ENCODE assay signal across 1 cellular context in the genomic region with DNA sequence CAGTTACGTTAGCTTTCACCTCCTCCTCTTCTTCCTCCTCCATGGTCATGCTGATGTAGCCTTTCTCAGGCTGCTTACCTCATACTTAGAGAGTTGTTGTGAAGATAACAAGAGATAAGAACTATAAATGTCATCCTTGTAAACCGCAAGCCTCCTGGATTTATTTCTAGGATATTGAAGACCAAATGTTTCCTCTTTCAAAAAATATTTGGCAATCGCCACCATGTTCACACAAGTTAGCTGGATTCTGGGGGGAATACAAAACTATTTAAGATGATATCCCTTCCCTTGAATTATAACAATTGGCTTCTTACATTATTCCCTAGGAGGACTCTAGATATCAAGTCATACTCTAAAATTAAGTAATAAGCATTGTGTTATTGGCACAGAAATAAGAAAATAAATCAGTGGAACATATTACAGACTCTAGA.
A peak's percentile ranks its signal among the peaks of the same experiment; 100 is the strongest.
TF ChIP-seq lines count a peak whose summit lies in the region.

No MANE protein-coding gene starts in this region.

TF ChIP-seq in HEK293, 187 proteins besides CTCF, POLR2A, EP300 and RAD21 (continued from another document and continues in another):
- TF ChIP-seq, protein P1, sequence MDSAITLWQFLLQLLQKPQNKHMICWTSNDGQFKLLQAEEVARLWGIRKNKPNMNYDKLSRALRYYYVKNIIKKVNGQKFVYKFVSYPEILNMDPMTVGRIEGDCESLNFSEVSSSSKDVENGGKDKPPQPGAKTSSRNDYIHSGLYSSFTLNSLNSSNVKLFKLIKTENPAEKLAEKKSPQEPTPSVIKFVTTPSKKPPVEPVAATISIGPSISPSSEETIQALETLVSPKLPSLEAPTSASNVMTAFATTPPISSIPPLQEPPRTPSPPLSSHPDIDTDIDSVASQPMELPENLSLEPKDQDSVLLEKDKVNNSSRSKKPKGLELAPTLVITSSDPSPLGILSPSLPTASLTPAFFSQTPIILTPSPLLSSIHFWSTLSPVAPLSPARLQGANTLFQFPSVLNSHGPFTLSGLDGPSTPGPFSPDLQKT (IDR thresholded peaks at IDR 0.05; ENCODE audit: borderline replicate concordance, low read depth, low read length), result no peak
- no peak for TF ChIP-seq ZBTB44 (tag by site-specific recombination; IDR thresholded peaks at IDR 0.05)
- TF ChIP-seq ZNF843 (tag by site-specific recombination; IDR thresholded peaks at IDR 0.05), result peak; percentile 92
- TF ChIP-seq KLF7 (tag by site-specific recombination; IDR thresholded peaks at IDR 0.05; ENCODE audit: borderline replicate concordance), result no peak
- no peak for TF ChIP-seq ZNF610 (tag by site-specific recombination; IDR thresholded peaks at IDR 0.05; ENCODE audit: borderline replicate concordance)
- TF ChIP-seq, protein P2, sequence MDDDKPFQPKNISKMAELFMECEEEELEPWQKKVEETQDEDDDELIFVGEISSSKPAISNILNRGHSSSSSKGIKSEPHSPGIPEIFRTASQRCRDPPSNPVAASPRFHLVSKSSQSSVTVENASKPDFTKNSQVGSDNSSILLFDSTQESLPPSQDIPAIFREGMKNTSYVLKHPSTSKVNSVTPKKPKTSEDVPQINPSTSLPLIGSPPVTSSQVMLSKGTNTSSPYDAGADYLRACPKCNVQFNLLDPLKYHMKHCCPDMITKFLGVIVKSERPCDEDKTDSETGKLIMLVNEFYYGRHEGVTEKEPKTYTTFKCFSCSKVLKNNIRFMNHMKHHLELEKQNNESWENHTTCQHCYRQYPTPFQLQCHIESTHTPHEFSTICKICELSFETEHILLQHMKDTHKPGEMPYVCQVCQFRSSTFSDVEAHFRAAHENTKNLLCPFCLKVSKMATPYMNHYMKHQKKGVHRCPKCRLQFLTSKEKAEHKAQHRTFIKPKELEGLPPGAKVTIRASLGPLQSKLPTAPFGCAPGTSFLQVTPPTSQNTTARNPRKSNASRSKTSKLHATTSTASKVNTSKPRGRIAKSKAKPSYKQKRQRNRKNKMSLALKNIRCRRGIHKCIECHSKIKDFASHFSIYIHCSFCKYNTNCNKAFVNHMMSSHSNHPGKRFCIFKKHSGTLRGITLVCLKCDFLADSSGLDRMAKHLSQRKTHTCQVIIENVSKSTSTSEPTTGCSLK (tag by site-specific recombination; IDR thresholded peaks at IDR 0.05), result no peak
- no peak for TF ChIP-seq HOXC10 (CRISPR knock-in tag; IDR thresholded peaks at IDR 0.05)
- TF ChIP-seq ZNF530 (tag by site-specific recombination; IDR thresholded peaks at IDR 0.05; ENCODE audit: low read depth), result no peak
- TF ChIP-seq, protein P3, sequence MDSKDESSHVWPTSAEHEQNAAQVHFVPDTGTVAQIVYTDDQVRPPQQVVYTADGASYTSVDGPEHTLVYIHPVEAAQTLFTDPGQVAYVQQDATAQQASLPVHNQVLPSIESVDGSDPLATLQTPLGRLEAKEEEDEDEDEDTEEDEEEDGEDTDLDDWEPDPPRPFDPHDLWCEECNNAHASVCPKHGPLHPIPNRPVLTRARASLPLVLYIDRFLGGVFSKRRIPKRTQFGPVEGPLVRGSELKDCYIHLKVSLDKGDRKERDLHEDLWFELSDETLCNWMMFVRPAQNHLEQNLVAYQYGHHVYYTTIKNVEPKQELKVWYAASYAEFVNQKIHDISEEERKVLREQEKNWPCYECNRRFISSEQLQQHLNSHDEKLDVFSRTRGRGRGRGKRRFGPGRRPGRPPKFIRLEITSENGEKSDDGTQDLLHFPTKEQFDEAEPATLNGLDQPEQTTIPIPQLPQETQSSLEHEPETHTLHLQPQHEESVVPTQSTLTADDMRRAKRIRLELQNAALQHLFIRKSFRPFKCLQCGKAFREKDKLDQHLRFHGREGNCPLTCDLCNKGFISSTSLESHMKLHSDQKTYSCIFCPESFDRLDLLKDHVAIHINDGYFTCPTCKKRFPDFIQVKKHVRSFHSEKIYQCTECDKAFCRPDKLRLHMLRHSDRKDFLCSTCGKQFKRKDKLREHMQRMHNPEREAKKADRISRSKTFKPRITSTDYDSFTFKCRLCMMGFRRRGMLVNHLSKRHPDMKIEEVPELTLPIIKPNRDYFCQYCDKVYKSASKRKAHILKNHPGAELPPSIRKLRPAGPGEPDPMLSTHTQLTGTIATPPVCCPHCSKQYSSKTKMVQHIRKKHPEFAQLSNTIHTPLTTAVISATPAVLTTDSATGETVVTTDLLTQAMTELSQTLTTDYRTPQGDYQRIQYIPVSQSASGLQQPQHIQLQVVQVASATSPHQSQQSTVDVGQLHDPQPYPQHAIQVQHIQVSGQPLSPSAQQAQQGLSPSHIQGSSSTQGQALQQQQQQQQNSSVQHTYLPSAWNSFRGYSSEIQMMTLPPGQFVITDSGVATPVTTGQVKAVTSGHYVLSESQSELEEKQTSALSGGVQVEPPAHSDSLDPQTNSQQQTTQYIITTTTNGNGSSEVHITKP (tag by site-specific recombination; IDR thresholded peaks at IDR 0.05), result peak; percentile 43; the same call in 1 of the 2 replicates
- TF ChIP-seq ZNF335 (tag by site-specific recombination; conservative IDR thresholded peaks at IDR 0.05), result no peak
- TF ChIP-seq ZNF623 (tag by site-specific recombination; IDR thresholded peaks at IDR 0.05), result no peak
- TF ChIP-seq TRIM28 (IDR thresholded peaks at IDR 0.05; ENCODE audit: borderline replicate concordance, low read length), result peak; percentile 69
- TF ChIP-seq ZNF837 (tag by site-specific recombination; IDR thresholded peaks at IDR 0.05), result no peak
- no peak for TF ChIP-seq ZNF704 (tag by site-specific recombination; IDR thresholded peaks at IDR 0.05)
- TF ChIP-seq REPIN1 (tag by site-specific recombination; IDR thresholded peaks at IDR 0.05; ENCODE audit: low read depth), result no peak
- TF ChIP-seq WT1 (tag by site-specific recombination; IDR thresholded peaks at IDR 0.05), result no peak
- TF ChIP-seq ZNF18 (tag by site-specific recombination; IDR thresholded peaks at IDR 0.05), result no peak
- TF ChIP-seq ZNF768 (tag by site-specific recombination; IDR thresholded peaks at IDR 0.05), result no peak
- no peak for TF ChIP-seq ZNF473 (tag by site-specific recombination; IDR thresholded peaks at IDR 0.05)
- peak; percentile 69 for TF ChIP-seq ZNF10 (tag by site-specific recombination; IDR thresholded peaks at IDR 0.05)
- no peak for TF ChIP-seq ZNF239 (tag by site-specific recombination; IDR thresholded peaks at IDR 0.05)
- TF ChIP-seq ZNF629 (tag by site-specific recombination; IDR thresholded peaks at IDR 0.05), result peak; percentile 88
- no peak for TF ChIP-seq ZNF658 (tag by site-specific recombination; IDR thresholded peaks at IDR 0.05)
- TF ChIP-seq, protein P4, sequence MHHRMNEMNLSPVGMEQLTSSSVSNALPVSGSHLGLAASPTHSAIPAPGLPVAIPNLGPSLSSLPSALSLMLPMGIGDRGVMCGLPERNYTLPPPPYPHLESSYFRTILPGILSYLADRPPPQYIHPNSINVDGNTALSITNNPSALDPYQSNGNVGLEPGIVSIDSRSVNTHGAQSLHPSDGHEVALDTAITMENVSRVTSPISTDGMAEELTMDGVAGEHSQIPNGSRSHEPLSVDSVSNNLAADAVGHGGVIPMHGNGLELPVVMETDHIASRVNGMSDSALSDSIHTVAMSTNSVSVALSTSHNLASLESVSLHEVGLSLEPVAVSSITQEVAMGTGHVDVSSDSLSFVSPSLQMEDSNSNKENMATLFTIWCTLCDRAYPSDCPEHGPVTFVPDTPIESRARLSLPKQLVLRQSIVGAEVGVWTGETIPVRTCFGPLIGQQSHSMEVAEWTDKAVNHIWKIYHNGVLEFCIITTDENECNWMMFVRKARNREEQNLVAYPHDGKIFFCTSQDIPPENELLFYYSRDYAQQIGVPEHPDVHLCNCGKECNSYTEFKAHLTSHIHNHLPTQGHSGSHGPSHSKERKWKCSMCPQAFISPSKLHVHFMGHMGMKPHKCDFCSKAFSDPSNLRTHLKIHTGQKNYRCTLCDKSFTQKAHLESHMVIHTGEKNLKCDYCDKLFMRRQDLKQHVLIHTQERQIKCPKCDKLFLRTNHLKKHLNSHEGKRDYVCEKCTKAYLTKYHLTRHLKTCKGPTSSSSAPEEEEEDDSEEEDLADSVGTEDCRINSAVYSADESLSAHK (tag by site-specific recombination; IDR thresholded peaks at IDR 0.05), result 0 out of 2 replicates have a peak, but pooled peaks have one; percentile 41
- TF ChIP-seq ZFHX2 (tag by site-specific recombination; conservative IDR thresholded peaks at IDR 0.05), result peak; percentile 60
- TF ChIP-seq, protein P5, sequence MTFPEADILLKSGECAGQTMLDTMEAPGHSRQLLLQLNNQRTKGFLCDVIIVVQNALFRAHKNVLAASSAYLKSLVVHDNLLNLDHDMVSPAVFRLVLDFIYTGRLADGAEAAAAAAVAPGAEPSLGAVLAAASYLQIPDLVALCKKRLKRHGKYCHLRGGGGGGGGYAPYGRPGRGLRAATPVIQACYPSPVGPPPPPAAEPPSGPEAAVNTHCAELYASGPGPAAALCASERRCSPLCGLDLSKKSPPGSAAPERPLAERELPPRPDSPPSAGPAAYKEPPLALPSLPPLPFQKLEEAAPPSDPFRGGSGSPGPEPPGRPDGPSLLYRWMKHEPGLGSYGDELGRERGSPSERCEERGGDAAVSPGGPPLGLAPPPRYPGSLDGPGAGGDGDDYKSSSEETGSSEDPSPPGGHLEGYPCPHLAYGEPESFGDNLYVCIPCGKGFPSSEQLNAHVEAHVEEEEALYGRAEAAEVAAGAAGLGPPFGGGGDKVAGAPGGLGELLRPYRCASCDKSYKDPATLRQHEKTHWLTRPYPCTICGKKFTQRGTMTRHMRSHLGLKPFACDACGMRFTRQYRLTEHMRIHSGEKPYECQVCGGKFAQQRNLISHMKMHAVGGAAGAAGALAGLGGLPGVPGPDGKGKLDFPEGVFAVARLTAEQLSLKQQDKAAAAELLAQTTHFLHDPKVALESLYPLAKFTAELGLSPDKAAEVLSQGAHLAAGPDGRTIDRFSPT (tag by site-specific recombination; IDR thresholded peaks at IDR 0.05), result 0 out of 2 replicates have a peak, but pooled peaks have one; percentile 60
- peak; percentile 35; the same call in 1 of the 2 replicates for TF ChIP-seq ZEB2 (tag by site-specific recombination; IDR thresholded peaks at IDR 0.05)
- TF ChIP-seq ZNF221 (tag by site-specific recombination; IDR thresholded peaks at IDR 0.05; ENCODE audit: borderline replicate concordance), result no peak
- 0 out of 2 replicates have a peak, but pooled peaks have one; percentile 31 for TF ChIP-seq ATF2 (tag by site-specific recombination; IDR thresholded peaks at IDR 0.05; ENCODE audit: low read depth)
- TF ChIP-seq ZNF155 (tag by site-specific recombination; IDR thresholded peaks at IDR 0.05), result no peak
- TF ChIP-seq, protein P6, sequence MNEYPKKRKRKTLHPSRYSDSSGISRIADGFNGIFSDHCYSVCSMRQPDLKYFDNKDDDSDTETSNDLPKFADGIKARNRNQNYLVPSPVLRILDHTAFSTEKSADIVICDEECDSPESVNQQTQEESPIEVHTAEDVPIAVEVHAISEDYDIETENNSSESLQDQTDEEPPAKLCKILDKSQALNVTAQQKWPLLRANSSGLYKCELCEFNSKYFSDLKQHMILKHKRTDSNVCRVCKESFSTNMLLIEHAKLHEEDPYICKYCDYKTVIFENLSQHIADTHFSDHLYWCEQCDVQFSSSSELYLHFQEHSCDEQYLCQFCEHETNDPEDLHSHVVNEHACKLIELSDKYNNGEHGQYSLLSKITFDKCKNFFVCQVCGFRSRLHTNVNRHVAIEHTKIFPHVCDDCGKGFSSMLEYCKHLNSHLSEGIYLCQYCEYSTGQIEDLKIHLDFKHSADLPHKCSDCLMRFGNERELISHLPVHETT (tag by site-specific recombination; IDR thresholded peaks at IDR 0.05), result peak; percentile 50; the same call in 1 of the 2 replicates
- TF ChIP-seq ZIC2 (tag by site-specific recombination; IDR thresholded peaks at IDR 0.05), result no peak
- TF ChIP-seq ZNF354C (tag by site-specific recombination; IDR thresholded peaks at IDR 0.05; ENCODE audit: borderline replicate concordance, low read depth), result no peak
- no peak for TF ChIP-seq ZNF292 (tag by site-specific recombination; IDR thresholded peaks at IDR 0.05; ENCODE audit: borderline replicate concordance, low read depth)
- no peak for TF ChIP-seq ZFP41 (tag by site-specific recombination; IDR thresholded peaks at IDR 0.05; ENCODE audit: borderline replicate concordance)
- TF ChIP-seq KLF1 (tag by site-specific recombination; IDR thresholded peaks at IDR 0.05), result no peak
